ENCODE assay signal across 1 cellular context in genomic region chr14:34036319-34036761, GRCh38.
TF ChIP-seq lines count a peak whose summit lies in the region.

No MANE protein-coding gene starts in this region.

TF ChIP-seq in HepG2, 621 proteins besides CTCF, POLR2A, EP300 and RAD21 (continued from another document):
- TF ChIP-seq ARID5B (CRISPR knock-in tag; IDR thresholded peaks at IDR 0.05) (0 out of 2 replicates have a peak, but pooled peaks have one; percentile 11), ZNF616 (CRISPR knock-in tag; IDR thresholded peaks at IDR 0.05; ENCODE audit: low read depth) (no peak), ZNF407 (CRISPR knock-in tag; IDR thresholded peaks at IDR 0.05; ENCODE audit: not compliant biosample characterization) (no peak), ARHGAP35 (CRISPR knock-in tag; IDR thresholded peaks at IDR 0.05; ENCODE audit: borderline replicate concordance) (peak; percentile 33; the same call in 1 of the 2 replicates), ZNF619 (CRISPR knock-in tag; IDR thresholded peaks at IDR 0.05) (no peak), TRAFD1 (CRISPR knock-in tag; IDR thresholded peaks at IDR 0.05; ENCODE audit: borderline replicate concordance) (peak; percentile 89; the same call in 1 of the 2 replicates), TARDBP (CRISPR knock-in tag; IDR thresholded peaks at IDR 0.05) (0 out of 2 replicates have a peak, but pooled peaks have one; percentile 20), MIER3 (CRISPR knock-in tag; IDR thresholded peaks at IDR 0.05; ENCODE audit: borderline replicate concordance) (no peak), NFATC3 (CRISPR knock-in tag; IDR thresholded peaks at IDR 0.05) (no peak), ZNF224 (CRISPR knock-in tag; IDR thresholded peaks at IDR 0.05) (no peak), ZNF879 (CRISPR knock-in tag; IDR thresholded peaks at IDR 0.05) (no peak), ZFP36L2 (CRISPR knock-in tag; IDR thresholded peaks at IDR 0.05) (0 out of 2 replicates have a peak, but pooled peaks have one; percentile 34), ZSCAN31 (CRISPR knock-in tag; IDR thresholded peaks at IDR 0.05; ENCODE audit: low read depth) (no peak), ZMYM2 (CRISPR knock-in tag; IDR thresholded peaks at IDR 0.05) (peak; percentile 87; the same call in 1 of the 2 replicates), MLLT10 (CRISPR knock-in tag; IDR thresholded peaks at IDR 0.05) (no peak), GFI1 (CRISPR knock-in tag; IDR thresholded peaks at IDR 0.05; ENCODE audit: borderline replicate concordance) (no peak), IRF1 (CRISPR knock-in tag; IDR thresholded peaks at IDR 0.05; ENCODE audit: low read depth) (no peak), ZNF841 (CRISPR knock-in tag; IDR thresholded peaks at IDR 0.05; ENCODE audit: borderline replicate concordance) (no peak), FUBP1 (CRISPR knock-in tag; IDR thresholded peaks at IDR 0.05; ENCODE audit: borderline replicate concordance) (0 out of 2 replicates have a peak, but pooled peaks have one; percentile 10), TBX2 (CRISPR knock-in tag; IDR thresholded peaks at IDR 0.05; ENCODE audit: borderline replicate concordance) (0 out of 2 replicates have a peak, but pooled peaks have one; percentile 14), SP5 (CRISPR knock-in tag; IDR thresholded peaks at IDR 0.05; ENCODE audit: borderline replicate concordance, low read depth) (0 out of 2 replicates have a peak, but pooled peaks have one; percentile 1), ZMYM3 (CRISPR knock-in tag; IDR thresholded peaks at IDR 0.05) (peak; percentile 83), ATF7 (IDR thresholded peaks at IDR 0.05) (no peak), ATF7 (CRISPR knock-in tag; IDR thresholded peaks at IDR 0.05) (no peak), HNF4A (CRISPR knock-in tag; IDR thresholded peaks at IDR 0.05) (no peak), ZNF740 (CRISPR knock-in tag; IDR thresholded peaks at IDR 0.05) (no peak), FOSL2 (CRISPR knock-in tag; IDR thresholded peaks at IDR 0.05) (0 out of 2 replicates have a peak, but pooled peaks have one; percentile 8), ZNF430 (CRISPR knock-in tag; IDR thresholded peaks at IDR 0.05) (0 out of 2 replicates have a peak, but pooled peaks have one; percentile 30), ZNF263 (CRISPR knock-in tag; IDR thresholded peaks at IDR 0.05) (no peak), HDAC2 (CRISPR knock-in tag; IDR thresholded peaks at IDR 0.05) (peak; percentile 64; the same call in 1 of the 2 replicates), ZNF232 (CRISPR knock-in tag; IDR thresholded peaks at IDR 0.05; ENCODE audit: borderline replicate concordance) (0 out of 2 replicates have a peak, but pooled peaks have one; percentile 56), ZNF333 (CRISPR knock-in tag; IDR thresholded peaks at IDR 0.05; ENCODE audit: borderline replicate concordance) (no peak), BRCA1 (CRISPR knock-in tag; IDR thresholded peaks at IDR 0.05) (0 out of 2 replicates have a peak, but pooled peaks have one; percentile 20), RCOR2 (CRISPR knock-in tag; IDR thresholded peaks at IDR 0.05) (peak; percentile 65), MTERF4 (CRISPR knock-in tag; IDR thresholded peaks at IDR 0.05) (no peak)
